In genomic region chr11:120952503-120953229, GRCh38 we compare ENCODE assay signal across 8 cellular contexts.
DNase-seq lines count a peak whose midpoint lies in the region; ATAC-seq and TF ChIP-seq lines count a peak whose summit lies in the region.

No MANE protein-coding gene starts in this region.

- intact Hi-C loops in CD4-positive, alpha-beta memory T cell (cut with micrococcal nuclease): loop anchor here (1.0 to 2.0 kb wide), 2 partner anchors 25 to 618 kb away; no protein-coding TSS in a partner anchor
- intact Hi-C loops in activated B cell treated with CpG ODN at 0.5 μM for 24 hours (cut with micrococcal nuclease): loop anchor here (1.0 to 2.0 kb wide), 3 partner anchors 267 to 618 kb away; partner anchors contain the start of gene GRIK4

- H3K4me3 ChIP-seq in CD4-positive, alpha-beta memory T cell (ENCODE audit: low read length in 2 of 2): no peak overlapping the region
- H3K4me3 ChIP-seq in H7 (ENCODE audit: insufficient read depth, low read depth, low read length): no peak overlapping the region; the same call in 1 of the 2 replicates

- CTCF ChIA-PET in CD4-positive, alpha-beta memory T cell (lab: Charles Lee; ENCODE audit: partially characterized antibody): interaction anchor here (1.0 to 1.6 kb wide), 2 partner anchors 22 to 25 kb away, joined by 3 to 4 read pairs; no protein-coding TSS in a partner anchor
- CTCF ChIA-PET in activated B cell treated with CpG ODN at 0.5 μM for 24 hours (lab: Charles Lee): interaction anchor here (1.0 to 1.7 kb wide), 4 partner anchors 11 to 483 kb away, joined by 3 to 5 read pairs (median 3); partner anchors contain the start of gene GRIK4

- ATAC-seq in activated B cell treated with CpG ODN at 0.5 μM for 24 hours (ENCODE audit: low read depth) (peak; percentile 75), GM21619 (IDR thresholded peaks at IDR 0.05; ENCODE audit: unreplicated experiment) (no peak)
- ATAC-seq in central memory CD8-positive, alpha-beta T cell (replicated peaks; ENCODE audit: extremely low read depth, poor library complexity, severe bottlenecking): no peak

- POLR2A ChIA-PET in CD4-positive, alpha-beta memory T cell (lab: Charles Lee; ENCODE audit: partially characterized antibody): no interaction called here
- POLR2A ChIA-PET in activated B cell treated with CpG ODN at 0.5 μM for 24 hours (lab: Charles Lee): no interaction called here

- peaks cover 12% of the 10 kb centered on the region for H3K4me1 ChIP-seq in CD4-positive, alpha-beta memory T cell (ENCODE audit: insufficient read depth, low read length)

- peak overlapping the region in 3 of 7 donors; percentile 47 to 82 (median 79) for H3K27ac Mint-ChIP-seq in CD4-positive, alpha-beta memory T cell
- H3K27ac Mint-ChIP-seq in activated B cell treated with CpG ODN at 0.5 μM for 24 hours: no peak overlapping the region
- no peak overlapping the region for H3K27ac Mint-ChIP-seq in central memory CD8-positive, alpha-beta T cell (ENCODE audit: low read depth)

- H3K9me3 ChIP-seq in CD4-positive, alpha-beta memory T cell (ENCODE audit: control insufficient read depth in 1 of 2, low read length in 2 of 2): no peaks in the 10 kb centered on the region

- H3K4me3 Mint-ChIP-seq in CD4-positive, alpha-beta memory T cell: peak overlapping the region; percentile 63 to 81 (median 76)
- H3K4me3 Mint-ChIP-seq in activated B cell treated with CpG ODN at 0.5 μM for 24 hours: peak overlapping the region; percentile 45
- peak overlapping the region; percentile 57 for H3K4me3 Mint-ChIP-seq in central memory CD8-positive, alpha-beta T cell

- H3K27me3 Mint-ChIP-seq in CD4-positive, alpha-beta memory T cell: peaks cover 10 to 15% of the 10 kb centered on the region in 2 donors
- peaks cover 27% of the 10 kb centered on the region for H3K27me3 Mint-ChIP-seq in activated B cell treated with CpG ODN at 0.5 μM for 24 hours
- peaks cover 45% of the 10 kb centered on the region for H3K27me3 Mint-ChIP-seq in central memory CD8-positive, alpha-beta T cell

- H3K4me1 Mint-ChIP-seq in CD4-positive, alpha-beta memory T cell: peaks cover 10 to 20% (median 12%) of the 10 kb centered on the region in 4 donors
- H3K4me1 Mint-ChIP-seq in activated B cell treated with CpG ODN at 0.5 μM for 24 hours: peaks cover 12% of the 10 kb centered on the region
- peaks cover 16% of the 10 kb centered on the region for H3K4me1 Mint-ChIP-seq in central memory CD8-positive, alpha-beta T cell

- no peaks in the 10 kb centered on the region for H3K9me3 Mint-ChIP-seq in CD4-positive, alpha-beta memory T cell
- H3K9me3 Mint-ChIP-seq in activated B cell treated with CpG ODN at 0.5 μM for 24 hours: no peaks in the 10 kb centered on the region
- H3K9me3 Mint-ChIP-seq in central memory CD8-positive, alpha-beta T cell: no peaks in the 10 kb centered on the region

- peak; percentile 31 to 46 (median 33) for DNase-seq in CD4-positive, alpha-beta memory T cell
- DNase-seq in H7 (peak; percentile 90), NCI-H2196 (lab: John Stamatoyannopoulos, UW; ENCODE audit: unreplicated experiment) (peak; percentile 81), activated B cell treated with CpG ODN at 0.5 μM for 24 hours (peak; percentile 26), kidney glomerular epithelial cell (lab: John Stamatoyannopoulos, UW) (peak; percentile 61)
- peak in 1 of 2 donors; percentile 35 for DNase-seq in central memory CD8-positive, alpha-beta T cell (ENCODE audit: low spot score in 2 of 2)
- peak; percentile 6 to 47 for DNase-seq in stimulated activated CD4-positive, alpha-beta T cell treated with anti-CD3 and anti-CD28 coated beads, Interleukin-1b, Interleukin-23, amount 100 ng/mL, for 1 hour (ENCODE audit: low read depth in 2 of 2)

- no peak overlapping the region for H3K27ac ChIP-seq in CD4-positive, alpha-beta memory T cell (ENCODE audit: low read depth, low read length)

- TF ChIP-seq CTCF in activated B cell treated with CpG ODN at 0.5 μM for 24 hours (IDR thresholded peaks at IDR 0.05): no peak

- H3K36me3 Mint-ChIP-seq in CD4-positive, alpha-beta memory T cell: no peaks in the 10 kb centered on the region
- no peaks in the 10 kb centered on the region for H3K36me3 Mint-ChIP-seq in activated B cell treated with CpG ODN at 0.5 μM for 24 hours (ENCODE audit: low read depth)
- H3K36me3 Mint-ChIP-seq in central memory CD8-positive, alpha-beta T cell (ENCODE audit: insufficient read depth): peaks cover 1% of the 10 kb centered on the region

- peaks cover 5% of the 10 kb centered on the region for H3K27me3 ChIP-seq in CD4-positive, alpha-beta memory T cell (ENCODE audit: insufficient read depth, low read length)
- 0 out of 2 replicates have a peak, but pooled peaks cover 2% of the 10 kb centered on the region for H3K27me3 ChIP-seq in H7 (ENCODE audit: control insufficient read depth, insufficient read depth, low read length)

- H3K36me3 ChIP-seq in CD4-positive, alpha-beta memory T cell (ENCODE audit: insufficient read depth, low read length): no peaks in the 10 kb centered on the region
- no peaks in the 10 kb centered on the region for H3K36me3 ChIP-seq in H7 (replicated peaks; ENCODE audit: control insufficient read depth, insufficient read depth, low read length)
